8 cellular contexts compared by ENCODE assay signal in the genomic region with DNA sequence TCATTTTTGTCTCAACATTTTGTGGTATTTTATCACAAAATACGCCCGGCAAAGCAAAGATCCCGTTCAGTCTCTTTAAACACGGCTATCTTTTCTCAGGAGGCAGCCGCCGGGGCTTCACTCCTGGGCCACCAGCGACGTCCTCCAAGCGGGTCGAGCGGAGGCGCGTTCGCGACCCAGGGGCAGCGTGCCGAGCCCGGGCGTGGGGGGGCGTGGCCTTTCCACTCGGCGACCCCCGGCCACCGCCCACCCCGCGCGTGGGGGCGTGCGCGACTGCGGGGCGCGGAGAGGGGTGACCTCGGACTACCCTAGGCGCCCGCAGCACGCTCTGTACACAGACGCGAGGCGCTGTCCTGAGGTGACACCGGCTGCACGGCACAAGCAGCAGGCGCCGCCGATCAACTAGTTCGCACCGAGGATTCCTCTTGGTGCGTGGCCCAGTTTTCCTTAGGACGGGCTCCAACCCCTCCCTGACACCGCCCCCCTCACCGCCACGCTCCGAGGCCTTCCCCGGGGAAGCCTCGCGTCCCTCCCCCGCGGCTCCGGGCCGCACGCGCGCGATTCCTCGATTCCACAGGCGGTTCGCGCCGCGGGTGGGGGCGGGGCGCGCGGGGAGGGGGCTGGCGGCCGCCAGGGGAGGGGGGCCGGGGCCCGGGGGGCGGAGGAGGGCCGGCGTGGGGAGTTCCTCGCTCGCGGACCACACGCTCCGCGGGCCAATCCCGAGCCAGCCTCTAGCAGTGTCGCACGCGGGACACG. TPM values are rescaled to one million over a fixed set of nuclear protein-coding genes. Genes with fewer than 3 reads are reported as not detected.
DNase-seq lines count a peak whose midpoint lies in the region; ATAC-seq and TF ChIP-seq lines count a peak whose summit lies in the region.

No MANE protein-coding gene starts in this region.

- no peaks in the 10 kb centered on the region for H3K9me2 ChIP-seq in hepatocyte (replicated peaks; ENCODE audit: insufficient read depth)

- H2AFZ ChIP-seq in hepatocyte = peak overlapping the region; percentile 84

- H3K9me3 ChIP-seq in hepatocyte (ENCODE audit: low read depth) = no peaks in the 10 kb centered on the region

- in situ Hi-C loops in astrocyte of the cerebellum (cut with HindIII; ENCODE audit: low sequenced_read_pairs) = no loop called here

- ATAC-seq in SK-N-SH treated with all-trans-retinoic acid at 6 μM for 48 hours = peak; percentile 5; the same call in 1 of the 3 replicates
- peak; percentile 22 for ATAC-seq in sciatic nerve
- ATAC-seq in GM18517 (IDR thresholded peaks at IDR 0.05; ENCODE audit: unreplicated experiment) = no peak

- H3K4me3 ChIP-seq in astrocyte of the cerebellum (ENCODE audit: low read depth, low read length) (peak overlapping the region; percentile 49), hepatocyte (peak overlapping the region; percentile 88)

- H3K4me2 ChIP-seq in hepatocyte = peak overlapping the region; percentile 89

- peaks cover 23% of the 10 kb centered on the region for H3K79me2 ChIP-seq in hepatocyte

- TF ChIP-seq CTCF in GM20000 (IDR thresholded peaks at IDR 0.05; ENCODE audit: extremely low read depth, missing control alignments) (no peak), astrocyte of the cerebellum (IDR thresholded peaks at IDR 0.05; ENCODE audit: low read depth, low read length, missing control alignments) (no peak), hepatocyte (IDR thresholded peaks at IDR 0.05; ENCODE audit: poor library complexity) (no peak)

- intact Hi-C loops in sciatic nerve (cut with DNase I) = no loop called here

- WGBS in hepatocyte (ENCODE audit: low lambda C conversion rate, missing lambda C conversion rate) = under 1% methylated on average over 48 of the region's 92 CpGs

- no peaks in the 10 kb centered on the region for H3K27me3 ChIP-seq in hepatocyte

- H3K4me1 ChIP-seq in hepatocyte (ENCODE audit: insufficient read depth) = peaks cover 8% of the 10 kb centered on the region

- peak overlapping the region; percentile 88 for H3K27ac ChIP-seq in hepatocyte

- H3K36me3 ChIP-seq in hepatocyte (replicated peaks; ENCODE audit: insufficient read depth, low read depth) = no peaks in the 10 kb centered on the region

- H4K20me1 ChIP-seq in hepatocyte (ENCODE audit: insufficient read depth, poor library complexity, severe bottlenecking) = peaks cover 7% of the 10 kb centered on the region

- peak; percentile 50 for DNase-seq in CMK (ENCODE audit: low read depth)
- peak; percentile 77 for DNase-seq in GM20000 (ENCODE audit: low spot score)
- peak; percentile 48 for DNase-seq in HuH-7.5 (ENCODE audit: low spot score)
- peak; percentile 49 for DNase-seq in astrocyte of the cerebellum (ENCODE audit: low read depth)
- DNase-seq in hepatocyte (ENCODE audit: low spot score) = peak; percentile 83
- DNase-seq in sciatic nerve (ENCODE audit: low spot score) = peak; percentile 90

TF ChIP-seq in SK-N-SH treated with all-trans-retinoic acid at 6 μM for 48 hours, 23 proteins besides CTCF, POLR2A, EP300 and RAD21:
- TF ChIP-seq, protein P1, sequence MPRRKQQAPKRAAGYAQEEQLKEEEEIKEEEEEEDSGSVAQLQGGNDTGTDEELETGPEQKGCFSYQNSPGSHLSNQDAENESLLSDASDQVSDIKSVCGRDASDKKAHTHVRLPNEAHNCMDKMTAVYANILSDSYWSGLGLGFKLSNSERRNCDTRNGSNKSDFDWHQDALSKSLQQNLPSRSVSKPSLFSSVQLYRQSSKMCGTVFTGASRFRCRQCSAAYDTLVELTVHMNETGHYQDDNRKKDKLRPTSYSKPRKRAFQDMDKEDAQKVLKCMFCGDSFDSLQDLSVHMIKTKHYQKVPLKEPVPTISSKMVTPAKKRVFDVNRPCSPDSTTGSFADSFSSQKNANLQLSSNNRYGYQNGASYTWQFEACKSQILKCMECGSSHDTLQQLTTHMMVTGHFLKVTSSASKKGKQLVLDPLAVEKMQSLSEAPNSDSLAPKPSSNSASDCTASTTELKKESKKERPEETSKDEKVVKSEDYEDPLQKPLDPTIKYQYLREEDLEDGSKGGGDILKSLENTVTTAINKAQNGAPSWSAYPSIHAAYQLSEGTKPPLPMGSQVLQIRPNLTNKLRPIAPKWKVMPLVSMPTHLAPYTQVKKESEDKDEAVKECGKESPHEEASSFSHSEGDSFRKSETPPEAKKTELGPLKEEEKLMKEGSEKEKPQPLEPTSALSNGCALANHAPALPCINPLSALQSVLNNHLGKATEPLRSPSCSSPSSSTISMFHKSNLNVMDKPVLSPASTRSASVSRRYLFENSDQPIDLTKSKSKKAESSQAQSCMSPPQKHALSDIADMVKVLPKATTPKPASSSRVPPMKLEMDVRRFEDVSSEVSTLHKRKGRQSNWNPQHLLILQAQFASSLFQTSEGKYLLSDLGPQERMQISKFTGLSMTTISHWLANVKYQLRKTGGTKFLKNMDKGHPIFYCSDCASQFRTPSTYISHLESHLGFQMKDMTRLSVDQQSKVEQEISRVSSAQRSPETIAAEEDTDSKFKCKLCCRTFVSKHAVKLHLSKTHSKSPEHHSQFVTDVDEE (CRISPR knock-in tag; IDR thresholded peaks at IDR 0.05) = 0 out of 2 replicates have a peak, but pooled peaks have one; percentile 18
- no peak for TF ChIP-seq ZFP30 (CRISPR knock-in tag; IDR thresholded peaks at IDR 0.05)
- no peak for TF ChIP-seq CSDC2 (CRISPR knock-in tag; IDR thresholded peaks at IDR 0.05)

RNA-seq across cellular contexts. Expression of a gene that starts 1.1 kb away (rescaled TPM):
- total RNA-seq in hepatocyte (7.7 and 11.6 TPM in 2 replicates), sciatic nerve (12.7 TPM)
- polyA plus RNA-seq in hepatocyte = 4.6 and 6.8 TPM in 2 replicates
